Comparison of ENCODE assay signal across 3 cellular contexts in genomic region chr11:26271666-26272065, GRCh38.
A peak's percentile ranks its signal among the peaks of the same experiment; 100 is the strongest.
TF ChIP-seq lines count a peak whose summit lies in the region.

No MANE protein-coding gene starts in this region.

TF ChIP-seq in HepG2, 621 proteins besides CTCF, POLR2A, EP300 and RAD21:
- no peak for TF ChIP-seq SAFB2 (CRISPR knock-in tag; IDR thresholded peaks at IDR 0.05; ENCODE audit: borderline replicate concordance, low read depth)
- TF ChIP-seq CEBPB (IDR thresholded peaks at IDR 0.05; ENCODE audit: borderline replicate concordance, low read depth, low read length): peak; percentile 25; the same call in 1 of the 2 replicates

TF ChIP-seq in A549, 52 proteins besides CTCF, POLR2A, EP300 and RAD21:
- TF ChIP-seq KDM1A (IDR thresholded peaks at IDR 0.05; ENCODE audit: low read depth) (no peak), MAZ (IDR thresholded peaks at IDR 0.05; ENCODE audit: borderline replicate concordance, low read depth, low read length) (no peak), FOXS1 (CRISPR knock-in tag; IDR thresholded peaks at IDR 0.05) (no peak), USF2 (IDR thresholded peaks at IDR 0.05) (no peak), ZNF302 (CRISPR knock-in tag; IDR thresholded peaks at IDR 0.05) (no peak), RFX5 (IDR thresholded peaks at IDR 0.05) (no peak), FOSB (CRISPR knock-in tag; IDR thresholded peaks at IDR 0.05) (no peak)

TF ChIP-seq in IMR-90, 13 proteins besides CTCF, POLR2A, EP300 and RAD21:
- TF ChIP-seq CEBPB (IDR thresholded peaks at IDR 0.05; ENCODE audit: low read depth, low read length): peak; percentile 53
- no peak for TF ChIP-seq RCOR1 (IDR thresholded peaks at IDR 0.05; ENCODE audit: insufficient replicate concordance, low read length)
